Comparison of ENCODE assay signal across 37 cellular contexts in the genomic region with DNA sequence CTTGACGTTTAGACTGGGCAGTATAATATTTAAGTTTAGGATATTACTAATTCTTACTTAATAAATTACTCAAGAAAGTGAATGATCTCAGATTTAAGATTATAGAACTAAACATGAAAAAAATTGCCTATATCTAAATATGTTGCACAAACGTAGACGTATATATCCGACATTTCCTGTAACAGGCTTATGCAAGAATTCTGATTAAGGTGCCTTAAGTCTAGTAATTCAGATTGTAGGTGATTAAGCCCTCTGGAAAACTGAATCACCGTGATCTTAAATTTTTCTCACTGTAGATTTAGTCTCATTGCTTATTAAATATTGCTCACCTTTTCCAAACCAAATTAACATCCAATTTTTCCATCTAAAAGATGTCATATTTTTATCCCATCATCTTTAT. TPM values are rescaled to one million over a fixed set of nuclear protein-coding genes. Genes with fewer than 3 reads are reported as not detected.
"Had no signal": no experiment of that assay in that cellular context is flagged by ENCODE, and none has a peak within 500 bp of the region (broad histone marks: within the 10 kb centered on the region; RNA-seq: fewer than 3 reads in every experiment).

No MANE protein-coding gene starts in this region.

- H3K9me3 ChIP-seq: adrenal gland, body of pancreas had no signal

- H3K4me1 ChIP-seq: adrenal gland, body of pancreas had no signal

- H3K9me3 Mint-ChIP-seq: activated B cell treated with CpG ODN at 0.5 μM for 24 hours; activated CD4-positive, alpha-beta memory T cell treated with anti-CD3 and anti-CD28 coated beads for 36 hours; activated CD4-positive, alpha-beta T cell treated with anti-CD3 and anti-CD28 coated beads, Interleukin-2, amount 10 ng/mL, durations not matched to agents 24 days and 14 days; activated CD8-positive, alpha-beta T cell treated with anti-CD3 and anti-CD28 coated beads for 36 hours; activated naive CD4-positive, alpha-beta T cell treated with anti-CD3 and anti-CD28 coated beads for 36 hours; activated naive CD4-positive, alpha-beta T cell treated with anti-CD3 and anti-CD28 coated beads, Interleukin-2, amount 50 U/mL, for 72 hours; activated naive CD8-positive, alpha-beta T cell treated with anti-CD3 and anti-CD28 coated beads for 36 hours; activated T-cell treated with anti-CD3 and anti-CD28 coated beads, Interleukin-2, amount 50 U/mL, for 4 hours; activated T-cell treated with anti-CD3 and anti-CD28 coated beads, Interleukin-2, amount 50 U/mL, for 72 hours; activated T-helper 1 cell treated with anti-CD3 and anti-CD28 coated beads, Interleukin-12 subunit alpha, Interleukin-12 subunit beta, Interleukin-2, Interleukin-4 antibody, amounts not matched to agents 30 ng/mL and 10 ng/mL and 1 ng/mL, durations not matched to agents 14 hours and 24 hours and 36 hours; activated T-helper 17 cell treated with anti-CD3 and anti-CD28 coated beads, Interleukin-2, amount 50 U/mL, for 72 hours; T-helper 1 cell treated with Interleukin-12 subunit alpha and Interleukin-12 subunit beta and Interleukin-4 antibody, amounts not matched to agents 30 μg/mL and 1 μg/mL, for 36 hours; T-helper 2 cell treated with Interferon-gamma antibody and Interleukin-4, amounts not matched to agents 5 μg/mL and 100 μg/mL, for 36 hours had no signal

- H3K27ac Mint-ChIP-seq: activated B cell treated with CpG ODN at 0.5 μM for 24 hours; activated CD4-positive, alpha-beta memory T cell treated with anti-CD3 and anti-CD28 coated beads for 36 hours; activated CD4-positive, alpha-beta T cell treated with anti-CD3 and anti-CD28 coated beads, Interleukin-2, amount 10 ng/mL, durations not matched to agents 24 days and 14 days; activated CD8-positive, alpha-beta T cell treated with anti-CD3 and anti-CD28 coated beads for 36 hours; activated naive CD4-positive, alpha-beta T cell treated with anti-CD3 and anti-CD28 coated beads for 36 hours; activated naive CD4-positive, alpha-beta T cell treated with anti-CD3 and anti-CD28 coated beads, Interleukin-2, amount 50 U/mL, for 72 hours; activated naive CD8-positive, alpha-beta T cell treated with anti-CD3 and anti-CD28 coated beads for 36 hours; activated T-cell treated with anti-CD3 and anti-CD28 coated beads, Interleukin-2, amount 50 U/mL, for 72 hours; activated T-helper 1 cell treated with anti-CD3 and anti-CD28 coated beads, Interleukin-12 subunit alpha, Interleukin-12 subunit beta, Interleukin-2, Interleukin-4 antibody, amounts not matched to agents 30 ng/mL and 10 ng/mL and 1 ng/mL, durations not matched to agents 14 hours and 24 hours and 36 hours; activated T-helper 17 cell treated with anti-CD3 and anti-CD28 coated beads, Interleukin-2, amount 50 U/mL, for 72 hours; T-helper 1 cell treated with Interleukin-12 subunit alpha and Interleukin-12 subunit beta and Interleukin-4 antibody, amounts not matched to agents 30 μg/mL and 1 μg/mL, for 36 hours; T-helper 2 cell treated with Interferon-gamma antibody and Interleukin-4, amounts not matched to agents 5 μg/mL and 100 μg/mL, for 36 hours had no signal

- H3K27me3 ChIP-seq: adrenal gland, body of pancreas, brain microvascular endothelial cell had no signal

- H3K27ac ChIP-seq: adrenal gland, body of pancreas, brain microvascular endothelial cell, VCaP had no signal

- H3K4me3 ChIP-seq: adrenal gland, body of pancreas had no signal

- H3K4me3 Mint-ChIP-seq: activated B cell treated with CpG ODN at 0.5 μM for 24 hours; activated CD4-positive, alpha-beta memory T cell treated with anti-CD3 and anti-CD28 coated beads for 36 hours; activated CD4-positive, alpha-beta T cell treated with anti-CD3 and anti-CD28 coated beads, Interleukin-2, amount 10 ng/mL, durations not matched to agents 24 days and 14 days; activated CD8-positive, alpha-beta T cell treated with anti-CD3 and anti-CD28 coated beads for 36 hours; activated naive CD4-positive, alpha-beta T cell treated with anti-CD3 and anti-CD28 coated beads for 36 hours; activated naive CD8-positive, alpha-beta T cell treated with anti-CD3 and anti-CD28 coated beads for 36 hours; activated T-cell treated with anti-CD3 and anti-CD28 coated beads, Interleukin-2, amount 50 U/mL, for 4 hours; activated T-cell treated with anti-CD3 and anti-CD28 coated beads, Interleukin-2, amount 50 U/mL, for 72 hours; activated T-helper 1 cell treated with anti-CD3 and anti-CD28 coated beads, Interleukin-12 subunit alpha, Interleukin-12 subunit beta, Interleukin-2, Interleukin-4 antibody, amounts not matched to agents 30 ng/mL and 10 ng/mL and 1 ng/mL, durations not matched to agents 14 hours and 24 hours and 36 hours; activated T-helper 17 cell treated with anti-CD3 and anti-CD28 coated beads, Interleukin-2, amount 50 U/mL, for 72 hours; T-helper 1 cell treated with Interleukin-12 subunit alpha and Interleukin-12 subunit beta and Interleukin-4 antibody, amounts not matched to agents 30 μg/mL and 1 μg/mL, for 36 hours; T-helper 2 cell treated with Interferon-gamma antibody and Interleukin-4, amounts not matched to agents 5 μg/mL and 100 μg/mL, for 36 hours had no signal

- H3K4me1 Mint-ChIP-seq: activated T-helper 17 cell treated with anti-CD3 and anti-CD28 coated beads, Interleukin-2, amount 50 U/mL, for 72 hours had no signal

- DNase-seq: activated B cell treated with CpG ODN at 0.5 μM for 24 hours; activated CD4-positive, alpha-beta memory T cell treated with anti-CD3 and anti-CD28 coated beads for 36 hours; activated CD4-positive, alpha-beta T cell treated with anti-CD3 and anti-CD28 coated beads for 4 hours; activated CD4-positive, alpha-beta T cell treated with anti-CD3 and anti-CD28 coated beads, Interleukin-2, amount 10 ng/mL, durations not matched to agents 24 days and 14 days; activated CD4-positive, alpha-beta T cell treated with anti-CD3 and anti-CD28 coated beads, Interleukin-2, amount 50 U/mL, for 1 hour; activated CD4-positive, alpha-beta T cell treated with anti-CD3 and anti-CD28 coated beads, Interleukin-2, amount 50 U/mL, for 4 hours; activated CD4-positive, CD25-positive, alpha-beta regulatory T cell treated with anti-CD3 and anti-CD28 coated beads, Interleukin-2, amount 50 U/mL, for 72 hours; activated CD8-positive, alpha-beta memory T cell treated with anti-CD3 and anti-CD28 coated beads, Interleukin-2, amount 50 U/mL, for 4 hours; activated CD8-positive, alpha-beta T cell treated with anti-CD3 and anti-CD28 coated beads for 36 hours; activated effector memory CD4-positive, alpha-beta T cell treated with anti-CD3 and anti-CD28 coated beads, Interleukin-2, amount 50 U/mL, for 16 hours; activated gamma-delta T cell treated with Interleukin-2 at 50 U/mL for 16 hours; activated naive CD4-positive, alpha-beta T cell; activated naive CD4-positive, alpha-beta T cell treated with anti-CD3 and anti-CD28 coated beads for 36 hours; activated naive CD4-positive, alpha-beta T cell treated with anti-CD3 and anti-CD28 coated beads, Interleukin-2, amount 50 U/mL, for 16 hours; activated naive CD8-positive, alpha-beta T cell treated with anti-CD3 and anti-CD28 coated beads for 36 hours; activated T-cell treated with anti-CD3 and anti-CD28 coated beads for 4 hours; activated T-cell treated with anti-CD3 and anti-CD28 coated beads, Interleukin-2, amount 50 U/mL, for 1 hour; activated T-cell treated with anti-CD3 and anti-CD28 coated beads, Interleukin-2, amount 50 U/mL, for 4 hours; activated T-cell treated with anti-CD3 and anti-CD28 coated beads, Interleukin-2, amount 50 U/mL, for 72 hours; adrenal gland; amniotic stem cell; aorta; body of pancreas; brain microvascular endothelial cell; central memory CD4-positive, alpha-beta T cell; T-helper 2 cell; T-helper 9 cell had no signal

- H3K27me3 Mint-ChIP-seq: activated B cell treated with CpG ODN at 0.5 μM for 24 hours; activated CD4-positive, alpha-beta memory T cell treated with anti-CD3 and anti-CD28 coated beads for 36 hours; activated CD8-positive, alpha-beta T cell treated with anti-CD3 and anti-CD28 coated beads for 36 hours; activated naive CD8-positive, alpha-beta T cell treated with anti-CD3 and anti-CD28 coated beads for 36 hours; activated T-helper 17 cell treated with anti-CD3 and anti-CD28 coated beads, Interleukin-2, amount 50 U/mL, for 72 hours had no signal

- ATAC-seq: activated CD8-positive, alpha-beta T cell treated with anti-CD3 and anti-CD28 coated beads for 36 hours; activated naive CD4-positive, alpha-beta T cell treated with anti-CD3 and anti-CD28 coated beads, Interleukin-2, amount 50 U/mL, for 72 hours; activated T-cell treated with anti-CD3 and anti-CD28 coated beads, Interleukin-2, amount 50 U/mL, for 4 hours; activated T-cell treated with anti-CD3 and anti-CD28 coated beads, Interleukin-2, amount 50 U/mL, for 72 hours; activated T-helper 17 cell treated with anti-CD3 and anti-CD28 coated beads, Interleukin-2, amount 50 U/mL, for 72 hours; body of pancreas had no signal

- H3K36me3 Mint-ChIP-seq: activated CD4-positive, alpha-beta memory T cell treated with anti-CD3 and anti-CD28 coated beads for 36 hours; activated naive CD4-positive, alpha-beta T cell treated with anti-CD3 and anti-CD28 coated beads, Interleukin-2, amount 50 U/mL, for 72 hours; activated naive CD8-positive, alpha-beta T cell treated with anti-CD3 and anti-CD28 coated beads for 36 hours had no signal

- H3K36me3 ChIP-seq: adrenal gland, brain microvascular endothelial cell had no signal

RNA-seq across cellular contexts. Expression of a gene that starts 24.0 kb away (rescaled TPM):
- total RNA-seq: activated B cell treated with CpG ODN at 0.5 μM for 24 hours; activated CD4-positive, alpha-beta memory T cell treated with anti-CD3 and anti-CD28 coated beads for 36 hours; activated CD4-positive, alpha-beta T cell treated with anti-CD3 and anti-CD28 coated beads, Interleukin-2, amount 10 ng/mL, durations not matched to agents 24 days and 14 days; activated CD8-positive, alpha-beta memory T cell treated with anti-CD3 and anti-CD28 coated beads for 36 hours; activated CD8-positive, alpha-beta T cell treated with anti-CD3 and anti-CD28 coated beads for 36 hours; activated naive CD4-positive, alpha-beta T cell treated with anti-CD3 and anti-CD28 coated beads for 36 hours; activated naive CD4-positive, alpha-beta T cell treated with anti-CD3 and anti-CD28 coated beads, Interleukin-2, amount 50 U/mL, for 72 hours; activated naive CD8-positive, alpha-beta T cell treated with anti-CD3 and anti-CD28 coated beads for 36 hours; activated T-cell treated with anti-CD3 and anti-CD28 coated beads, Interleukin-2, amount 50 U/mL, for 4 hours; activated T-cell treated with anti-CD3 and anti-CD28 coated beads, Interleukin-2, amount 50 U/mL, for 72 hours; activated T-helper 1 cell treated with anti-CD3 and anti-CD28 coated beads, Interleukin-12 subunit alpha, Interleukin-12 subunit beta, Interleukin-2, Interleukin-4 antibody, amounts not matched to agents 30 ng/mL and 10 ng/mL and 1 ng/mL, durations not matched to agents 14 hours and 24 hours and 36 hours; activated T-helper 17 cell treated with anti-CD3 and anti-CD28 coated beads, Interleukin-2, amount 50 U/mL, for 72 hours; adrenal gland; aorta; astrocyte; body of pancreas; cardiac septum; cerebellum had no signal
